ENCODE assay signal across 9 cellular contexts in genomic region chr2:110858993-110859770, GRCh38.
A peak's percentile ranks its signal among the peaks of the same experiment; 100 is the strongest.
DNase-seq lines count a peak whose midpoint lies in the region; ATAC-seq and TF ChIP-seq lines count a peak whose summit lies in the region.
"Had no signal": no experiment of that assay in that cellular context is flagged by ENCODE, and none has a peak within 500 bp of the region (broad histone marks: within the 10 kb centered on the region; RNA-seq: fewer than 3 reads in every experiment).

No MANE protein-coding gene starts in this region.

- H3K79me2 ChIP-seq in DOHH2 (ENCODE audit: control insufficient read depth, low read length) = no peaks in the 10 kb centered on the region

- TF ChIP-seq CTCF in DOHH2 (IDR thresholded peaks at IDR 0.05; ENCODE audit: low read depth, low read length, poor library complexity, severe bottlenecking) = no peak

- no peaks in the 10 kb centered on the region for H3K9me2 ChIP-seq in DOHH2 (replicated peaks; ENCODE audit: control insufficient read depth, low read length)

- H3K4me2 ChIP-seq in DOHH2 (ENCODE audit: low read length) = peak overlapping the region; percentile 83

- peak overlapping the region; percentile 46 for H3K4me3 Mint-ChIP-seq in activated CD8-positive, alpha-beta T cell treated with anti-CD3 and anti-CD28 coated beads, Interleukin-2, amount 10 ng/mL, durations not matched to agents 7 days and 5 days
- H3K4me3 Mint-ChIP-seq in natural killer cell treated with Interleukin-12 subunit alpha and Interleukin-12 subunit beta and Interleukin-15 and Interleukin-18, amount 100 ng/mL, for 72 hours = peak overlapping the region; percentile 74

- H3K9me3 ChIP-seq in DOHH2 (ENCODE audit: control insufficient read depth, insufficient read depth, low read length) = no peaks in the 10 kb centered on the region
- H3K9me3 ChIP-seq: neutrophil had no signal

- peak overlapping the region; percentile 69 for H3K27ac Mint-ChIP-seq in activated CD8-positive, alpha-beta T cell treated with anti-CD3 and anti-CD28 coated beads, Interleukin-2, amount 10 ng/mL, durations not matched to agents 7 days and 5 days
- peak overlapping the region; percentile 18 to 50 for H3K27ac Mint-ChIP-seq in natural killer cell treated with Interleukin-12 subunit alpha and Interleukin-12 subunit beta and Interleukin-15 and Interleukin-18, amount 100 ng/mL, for 72 hours

- H3K9me3 Mint-ChIP-seq in activated CD8-positive, alpha-beta T cell treated with anti-CD3 and anti-CD28 coated beads, Interleukin-2, amount 10 ng/mL, durations not matched to agents 7 days and 5 days (ENCODE audit: insufficient read depth) = no peaks in the 10 kb centered on the region
- H3K9me3 Mint-ChIP-seq in natural killer cell treated with Interleukin-12 subunit alpha and Interleukin-12 subunit beta and Interleukin-15 and Interleukin-18, amount 100 ng/mL, for 72 hours = no peaks in the 10 kb centered on the region

- H3K36me3 Mint-ChIP-seq in activated CD8-positive, alpha-beta T cell treated with anti-CD3 and anti-CD28 coated beads, Interleukin-2, amount 10 ng/mL, durations not matched to agents 7 days and 5 days (ENCODE audit: low read depth) = peaks cover 2% of the 10 kb centered on the region
- no peaks in the 10 kb centered on the region for H3K36me3 Mint-ChIP-seq in natural killer cell treated with Interleukin-12 subunit alpha and Interleukin-12 subunit beta and Interleukin-15 and Interleukin-18, amount 100 ng/mL, for 72 hours

- no peak for DNase-seq in activated CD8-positive, alpha-beta T cell treated with anti-CD3 and anti-CD28 coated beads, Interleukin-2, amount 10 ng/mL, durations not matched to agents 7 days and 5 days
- no peak for DNase-seq in natural killer cell treated with Interleukin-12 subunit alpha and Interleukin-12 subunit beta and Interleukin-15 and Interleukin-18, amount 100 ng/mL, for 72 hours (ENCODE audit: low spot score)
- DNase-seq in NOMO-1 treated with DMSO at 0.1 percent for 48 hours (lab: John Stamatoyannopoulos, UW; ENCODE audit: unreplicated experiment) (no peak), ecto neural progenitor cell (ENCODE audit: low spot score) (no peak)
- DNase-seq: NCI-H446 treated with DMSO at 0.1 percent for 48 hours had no signal

- peaks cover 45% of the 10 kb centered on the region for H3K4me1 ChIP-seq in DOHH2 (ENCODE audit: control insufficient read depth, low read length)

- H3K4me1 Mint-ChIP-seq in activated CD8-positive, alpha-beta T cell treated with anti-CD3 and anti-CD28 coated beads, Interleukin-2, amount 10 ng/mL, durations not matched to agents 7 days and 5 days (ENCODE audit: low read depth) = peaks cover 61% of the 10 kb centered on the region
- peaks cover 53 to 61% of the 10 kb centered on the region in 2 donors for H3K4me1 Mint-ChIP-seq in natural killer cell treated with Interleukin-12 subunit alpha and Interleukin-12 subunit beta and Interleukin-15 and Interleukin-18, amount 100 ng/mL, for 72 hours (ENCODE audit: low read depth in 2 of 2)

- H3F3A ChIP-seq in DOHH2 (ENCODE audit: control insufficient read depth, insufficient read depth) = peaks cover 13% of the 10 kb centered on the region

- peak overlapping the region; percentile 66 for H3K4me3 ChIP-seq in DOHH2 (ENCODE audit: low read length)

- peaks cover 47% of the 10 kb centered on the region for H3K27me3 ChIP-seq in DOHH2 (ENCODE audit: control insufficient read depth, low read length)

- peak; percentile 36 for ATAC-seq in HG03280 (IDR thresholded peaks at IDR 0.05; ENCODE audit: unreplicated experiment)
- no peak for ATAC-seq in activated CD8-positive, alpha-beta T cell treated with anti-CD3 and anti-CD28 coated beads, Interleukin-2, amount 10 ng/mL, durations not matched to agents 7 days and 5 days
- no peak for ATAC-seq in natural killer cell treated with Interleukin-12 subunit alpha and Interleukin-12 subunit beta and Interleukin-15 and Interleukin-18, amount 100 ng/mL, for 72 hours
- no peak for ATAC-seq in GM19467 (IDR thresholded peaks at IDR 0.05; ENCODE audit: unreplicated experiment)

- POLR2A ChIA-PET in activated CD8-positive, alpha-beta T cell treated with anti-CD3 and anti-CD28 coated beads, Interleukin-2, amount 10 ng/mL, durations not matched to agents 7 days and 5 days (lab: Charles Lee) = interaction anchor here (0.6 to 1.4 kb wide), 6 partner anchors 7 to 679 kb away, joined by 3 to 5 read pairs (median 4); partner anchors contain the start of gene BCL2L11

- H3K36me3 ChIP-seq in DOHH2 (ENCODE audit: control insufficient read depth, low read length) = no peaks in the 10 kb centered on the region
- H3K36me3 ChIP-seq: neutrophil had no signal

- no peaks in the 10 kb centered on the region for H3K27me3 Mint-ChIP-seq in activated CD8-positive, alpha-beta T cell treated with anti-CD3 and anti-CD28 coated beads, Interleukin-2, amount 10 ng/mL, durations not matched to agents 7 days and 5 days (ENCODE audit: low read depth)
- peaks cover 0 to 10% of the 10 kb centered on the region in 2 donors for H3K27me3 Mint-ChIP-seq in natural killer cell treated with Interleukin-12 subunit alpha and Interleukin-12 subunit beta and Interleukin-15 and Interleukin-18, amount 100 ng/mL, for 72 hours

- CTCF ChIA-PET in activated CD8-positive, alpha-beta T cell treated with anti-CD3 and anti-CD28 coated beads, Interleukin-2, amount 10 ng/mL, durations not matched to agents 7 days and 5 days (lab: Charles Lee) = interaction anchor here (0.7 to 5.3 kb wide), 5 partner anchors 10 to 261 kb away, joined by 3 to 48 read pairs (median 9); partner anchors contain the start of gene BCL2L11

- H4K20me1 ChIP-seq in DOHH2 (ENCODE audit: control insufficient read depth, insufficient read depth, low read depth, low read length) = no peaks in the 10 kb centered on the region

- H3K27ac ChIP-seq in DOHH2 (ENCODE audit: low read depth, low read length) = peak overlapping the region; percentile 77
- H3K27ac ChIP-seq: neutrophil had no signal
